In genomic region chr5:36658016-36658415, GRCh38 we compare ENCODE assay signal across 11 cellular contexts. TPM values are rescaled to one million over a fixed set of nuclear protein-coding genes. Genes with fewer than 3 reads are reported as not detected.
DNase-seq lines count a peak whose midpoint lies in the region; ATAC-seq and TF ChIP-seq lines count a peak whose summit lies in the region.
"Had no signal": no experiment of that assay in that cellular context is flagged by ENCODE, and none has a peak within 500 bp of the region (broad histone marks: within the 10 kb centered on the region; RNA-seq: fewer than 3 reads in every experiment).

No MANE protein-coding gene starts in this region.

- no peaks in the 10 kb centered on the region for H3K36me3 Mint-ChIP-seq in activated T-helper 17 cell treated with anti-CD3 and anti-CD28 coated beads, Interleukin-2, amount 50 U/mL, for 72 hours (ENCODE audit: low read depth)

- TF ChIP-seq EP300 in upper lobe of left lung (IDR thresholded peaks at IDR 0.05) = no peak

- no peak for TF ChIP-seq CTCF in heart right ventricle (IDR thresholded peaks at IDR 0.05)
- TF ChIP-seq CTCF in upper lobe of left lung (IDR thresholded peaks at IDR 0.05) = no peak

- WGBS in heart right ventricle, 2 donors = 73 to 81% methylated on average over 6 of the region's 6 CpGs
- 84% methylated on average over 6 of the region's 6 CpGs for WGBS in mesenchymal stem cell
- WGBS in upper lobe of left lung, 2 donors = 59 to 68% methylated on average over 6 of the region's 6 CpGs

- H3K4me2 ChIP-seq in mesenchymal stem cell (ENCODE audit: low read length, poor library complexity, severe bottlenecking) = no peak overlapping the region

- intact Hi-C loops in heart right ventricle (cut with DNase I) = loop anchor here in 2 of 10 donors (5.0 kb wide), 1 partner anchor 51 kb away; the partner anchor contains the start of gene SLC1A3 (in 2 of the 2)
- intact Hi-C loops in Right ventricle myocardium superior (cut with DNase I) = no loop called here
- intact Hi-C loops in posterior vena cava (cut with DNase I) = no loop called here

- H3K79me1 ChIP-seq in mesenchymal stem cell (replicated peaks; ENCODE audit: low read length, poor library complexity, severe bottlenecking) = no peaks in the 10 kb centered on the region

- H3K27me3 Mint-ChIP-seq in activated T-helper 17 cell treated with anti-CD3 and anti-CD28 coated beads, Interleukin-2, amount 50 U/mL, for 72 hours = peaks cover 19% of the 10 kb centered on the region

- H3K27ac Mint-ChIP-seq in activated T-helper 17 cell treated with anti-CD3 and anti-CD28 coated beads, Interleukin-2, amount 50 U/mL, for 72 hours = no peak overlapping the region
- H3K27ac Mint-ChIP-seq: stimulated activated naive CD8-positive, alpha-beta T cell treated with anti-CD3 and anti-CD28 coated beads, Interleukin-15, amount 100 ng/mL, for 72 hours had no signal

- H3K14ac ChIP-seq in mesenchymal stem cell (ENCODE audit: low read length in 2 of 2) = no peak overlapping the region

- no peak overlapping the region for H4K91ac ChIP-seq in mesenchymal stem cell (ENCODE audit: low read length)

- no peak overlapping the region for H3K4me3 Mint-ChIP-seq in activated T-helper 17 cell treated with anti-CD3 and anti-CD28 coated beads, Interleukin-2, amount 50 U/mL, for 72 hours
- H3K4me3 Mint-ChIP-seq: stimulated activated naive CD8-positive, alpha-beta T cell treated with anti-CD3 and anti-CD28 coated beads, Interleukin-15, amount 100 ng/mL, for 72 hours had no signal

- ATAC-seq in heart right ventricle (peak in 1 of 8 donors; percentile 5), Right ventricle myocardium superior (ENCODE audit: poor library complexity) (no peak), upper lobe of left lung (ENCODE audit: low FRiP score in 2 of 2) (peak in 1 of 2 donors; percentile 5)
- ATAC-seq in activated T-helper 17 cell treated with anti-CD3 and anti-CD28 coated beads, Interleukin-2, amount 50 U/mL, for 72 hours (replicated peaks) = no peak
- ATAC-seq: stimulated activated naive CD8-positive, alpha-beta T cell treated with anti-CD3 and anti-CD28 coated beads, Interleukin-15, amount 100 ng/mL, for 72 hours had no signal

- no peak overlapping the region for H3K23ac ChIP-seq in mesenchymal stem cell (ENCODE audit: low read length in 2 of 2)

- H4K8ac ChIP-seq in mesenchymal stem cell (ENCODE audit: low read length) = no peak overlapping the region

- H3K4me3 ChIP-seq in heart right ventricle (no peak overlapping the region), mesenchymal stem cell (ENCODE audit: insufficient read depth in 1 of 2, low read depth in 1 of 2, low read length in 2 of 2) (peak overlapping the region in 1 of 2 experiments; percentile 10), upper lobe of left lung (no peak overlapping the region)

- no peak overlapping the region for H2AK5ac ChIP-seq in mesenchymal stem cell (ENCODE audit: low read length, severe bottlenecking)

- H3K9me3 Mint-ChIP-seq in activated T-helper 17 cell treated with anti-CD3 and anti-CD28 coated beads, Interleukin-2, amount 50 U/mL, for 72 hours = no peaks in the 10 kb centered on the region
- H3K9me3 Mint-ChIP-seq: stimulated activated naive CD8-positive, alpha-beta T cell treated with anti-CD3 and anti-CD28 coated beads, Interleukin-15, amount 100 ng/mL, for 72 hours had no signal

- peak overlapping the region; percentile 57 for H3K9ac ChIP-seq in mesenchymal stem cell (ENCODE audit: low read length)

- TF ChIP-seq POLR2A in upper lobe of left lung (IDR thresholded peaks at IDR 0.05) = no peak

- peaks cover 3 to 61% (median 38%) of the 10 kb centered on the region in 9 donors for H3K4me1 ChIP-seq in heart right ventricle
- H3K4me1 ChIP-seq in mesenchymal stem cell (ENCODE audit: control insufficient read depth, insufficient read depth, low read depth, low read length) = no peaks in the 10 kb centered on the region
- peaks cover 16 to 26% (median 21%) of the 10 kb centered on the region in 4 donors for H3K4me1 ChIP-seq in upper lobe of left lung

- H3K18ac ChIP-seq in mesenchymal stem cell (ENCODE audit: low read depth in 1 of 2, low read length in 2 of 2) = no peak overlapping the region

- H2BK15ac ChIP-seq in mesenchymal stem cell (ENCODE audit: low read depth, poor library complexity, severe bottlenecking) = no peak overlapping the region

- H2BK120ac ChIP-seq in mesenchymal stem cell (ENCODE audit: low read depth, low read length) = no peak overlapping the region

- H3K27me3 ChIP-seq in heart right ventricle (no peaks in the 10 kb centered on the region), mesenchymal stem cell (ENCODE audit: control insufficient read depth in 1 of 2, insufficient read depth in 1 of 2, low read length in 2 of 2) (no peaks in the 10 kb centered on the region), upper lobe of left lung (no peaks in the 10 kb centered on the region)

- H3K36me3 ChIP-seq in heart right ventricle (no peaks in the 10 kb centered on the region), mesenchymal stem cell (ENCODE audit: control insufficient read depth in 1 of 2, insufficient read depth in 2 of 2, low read depth in 1 of 2, low read length in 2 of 2) (peaks cover 0 to 6% of the 10 kb centered on the region in 2 experiments), upper lobe of left lung (no peaks in the 10 kb centered on the region)

- no peak overlapping the region for H2BK5ac ChIP-seq in mesenchymal stem cell (ENCODE audit: low read depth, low read length, poor library complexity, severe bottlenecking)

- H2AFZ ChIP-seq in mesenchymal stem cell (ENCODE audit: low read depth, low read length) = no peak overlapping the region

- H3K9me3 ChIP-seq in heart right ventricle = no peaks in the 10 kb centered on the region
- H3K9me3 ChIP-seq in mesenchymal stem cell (ENCODE audit: control insufficient read depth, low read length) = no peaks in the 10 kb centered on the region
- H3K9me3 ChIP-seq in upper lobe of left lung = no peaks in the 10 kb centered on the region

- H3K27ac ChIP-seq in heart right ventricle (peak overlapping the region; percentile 42 to 83 (median 72)), caudate nucleus (ENCODE audit: low read depth, low read length) (peak overlapping the region; percentile 95), mesenchymal stem cell (ENCODE audit: low read length, poor library complexity, severe bottlenecking) (no peak overlapping the region), upper lobe of left lung (peak overlapping the region; percentile 60 to 77 (median 66))

- H3K4ac ChIP-seq in mesenchymal stem cell (ENCODE audit: low read depth in 1 of 2, low read length in 2 of 2) = no peak overlapping the region

- no peak overlapping the region for H2BK12ac ChIP-seq in mesenchymal stem cell (ENCODE audit: low read length in 2 of 2)

- no peaks in the 10 kb centered on the region for H3K4me1 Mint-ChIP-seq in activated T-helper 17 cell treated with anti-CD3 and anti-CD28 coated beads, Interleukin-2, amount 50 U/mL, for 72 hours
- H3K4me1 Mint-ChIP-seq: stimulated activated naive CD8-positive, alpha-beta T cell treated with anti-CD3 and anti-CD28 coated beads, Interleukin-15, amount 100 ng/mL, for 72 hours had no signal

- DNase-seq in heart right ventricle = no peak
- no peak for DNase-seq in Right ventricle myocardium superior
- no peak for DNase-seq in caudate nucleus (lab: John Stamatoyannopoulos, UW)
- DNase-seq in mesenchymal stem cell = no peak
- DNase-seq in upper lobe of left lung = no peak
- no peak for DNase-seq in NCI-H1417 treated with DMSO at 0.1 percent for 48 hours (lab: John Stamatoyannopoulos, UW)
- no peak for DNase-seq in posterior vena cava (ENCODE audit: low spot score)
- DNase-seq: NCI-H1694; stimulated activated CD4-positive, alpha-beta T cell treated with anti-CD3 and anti-CD28 coated beads, Interleukin-4, amount 100 ng/mL, for 1 hour; stimulated activated naive CD8-positive, alpha-beta T cell treated with anti-CD3 and anti-CD28 coated beads, Interleukin-15, amount 100 ng/mL, for 72 hours had no signal

RNA-seq across cellular contexts. Expression of gene SLC1A3, which starts 51.6 kb away (rescaled TPM):
- total RNA-seq in heart right ventricle = 10 to 100 TPM; 39.5 to 83.6 (median 58.5) TPM
- polyA plus RNA-seq in heart right ventricle = 10 to 100 TPM; 54.2 to 62.4 TPM
- 93.8 TPM for total RNA-seq in Right ventricle myocardium superior
- not detected for polyA plus RNA-seq in mesenchymal stem cell (2013, experiment 1 of 2)
- polyA plus RNA-seq in mesenchymal stem cell (2013, experiment 2 of 2) = 0.04 TPM
- 100 to 1,000 TPM in 1 of 6 donors, 10 to 100 TPM in 5; 22.4 to 235 (median 42.0) TPM for total RNA-seq in upper lobe of left lung
- total RNA-seq in activated T-helper 17 cell treated with anti-CD3 and anti-CD28 coated beads, Interleukin-2, amount 50 U/mL, for 72 hours = under 1 TPM in 1 of 2 donors, not detected in 1; 0.26 TPM
- 10 to 100 TPM; 24.1 to 44.4 TPM for total RNA-seq in posterior vena cava

Comparison
In these comparisons a context has a peak if more than half of its experiments do, and no peak if none do; other contexts are left out.
1. RNA of gene SLC1A3, which starts 51.6 kb away (total RNA-seq): 93.8 TPM in Right ventricle myocardium superior (single experiment), 39.5 to 83.6 TPM in heart right ventricle, 22.4 to 235 TPM in upper lobe of left lung and 24.1 to 44.4 TPM in posterior vena cava; 0.26 TPM in activated T-helper 17 cell treated with anti-CD3 and anti-CD28 coated beads, Interleukin-2, amount 50 U/mL, for 72 hours; every median in the first group is over 10 times any median in the second.